ENCODE assay signal across 31 cellular contexts in the genomic region with DNA sequence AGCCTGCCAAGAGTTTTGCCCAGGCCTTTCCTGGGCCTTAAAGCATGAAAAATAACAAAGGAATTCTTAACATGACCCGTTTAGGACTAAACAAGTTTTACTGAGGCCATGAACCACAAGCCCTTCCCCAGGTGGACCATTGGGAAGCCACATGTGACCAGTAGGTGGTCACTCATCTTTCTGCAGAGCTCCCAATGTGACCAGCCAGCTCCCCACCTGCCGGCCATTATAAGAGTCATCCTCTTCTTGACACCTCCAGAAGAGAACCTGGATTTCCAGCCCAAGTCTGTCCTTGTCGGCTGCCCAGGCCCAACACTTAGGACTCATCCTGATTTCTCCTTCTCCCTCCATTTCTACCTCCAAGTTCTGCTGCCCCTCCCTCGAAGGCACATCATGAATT.
DNase-seq lines count a peak whose midpoint lies in the region; ATAC-seq, FAIRE-seq and TF ChIP-seq lines count a peak whose summit lies in the region.
"Had no signal": no experiment of that assay in that cellular context is flagged by ENCODE, and none has a peak within 500 bp of the region (broad histone marks: within the 10 kb centered on the region; RNA-seq: fewer than 3 reads in every experiment).

No MANE protein-coding gene starts in this region.

- H3K4me3 Mint-ChIP-seq in activated CD8-positive, alpha-beta T cell treated with anti-CD3 and anti-CD28 coated beads, Interleukin-2, amount 10 ng/mL, durations not matched to agents 7 days and 5 days, result no peak overlapping the region
- no peak overlapping the region for H3K4me3 Mint-ChIP-seq in activated CD8-positive, alpha-beta T cell treated with anti-CD3 and anti-CD28 coated beads for 36 hours
- no peak overlapping the region for H3K4me3 Mint-ChIP-seq in CD14-positive monocyte
- H3K4me3 Mint-ChIP-seq in activated B cell treated with CpG ODN at 0.5 μM for 24 hours, result no peak overlapping the region
- peak overlapping the region in 4 of 10 donors; percentile 7 to 69 (median 48) for H3K4me3 Mint-ChIP-seq in naive thymus-derived CD8-positive, alpha-beta T cell
- H3K4me3 Mint-ChIP-seq: T-helper 2 cell treated with Interferon-gamma antibody and Interleukin-4, amounts not matched to agents 5 μg/mL and 100 μg/mL, for 36 hours had no signal

- H3K9me3 ChIP-seq in spleen (no peaks in the 10 kb centered on the region), HepG2 (ENCODE audit: low read length) (no peaks in the 10 kb centered on the region)
- H3K9me3 ChIP-seq: A549, ascending aorta, BE2C, esophagus squamous epithelium, transverse colon had no signal

- H2AFZ ChIP-seq in HepG2 (ENCODE audit: low read length), result no peak overlapping the region

- TF ChIP-seq CTCF in activated CD8-positive, alpha-beta T cell treated with anti-CD3 and anti-CD28 coated beads for 36 hours (IDR thresholded peaks at IDR 0.05), result no peak
- TF ChIP-seq CTCF in CD14-positive monocyte (IDR thresholded peaks at IDR 0.05) (no peak), activated B cell treated with CpG ODN at 0.5 μM for 24 hours (IDR thresholded peaks at IDR 0.05) (no peak), spleen (IDR thresholded peaks at IDR 0.05 in 8 of 11, conservative IDR thresholded peaks at IDR 0.05 in 3 of 11) (no peak), HepG2 (CRISPR knock-in tag; IDR thresholded peaks at IDR 0.05) (no peak)

- H3K27ac ChIP-seq in spleen, result no peak overlapping the region
- no peak overlapping the region for H3K27ac ChIP-seq in HepG2 (ENCODE audit: extremely low read length, insufficient read depth, low read length)
- H3K27ac ChIP-seq: ascending aorta, esophagus squamous epithelium, transverse colon had no signal

- no peaks in the 10 kb centered on the region for H3K79me2 ChIP-seq in HepG2 (ENCODE audit: insufficient read depth, low read length)

- no peaks in the 10 kb centered on the region for H3K9me3 Mint-ChIP-seq in activated CD8-positive, alpha-beta T cell treated with anti-CD3 and anti-CD28 coated beads, Interleukin-2, amount 10 ng/mL, durations not matched to agents 7 days and 5 days (ENCODE audit: insufficient read depth)
- H3K9me3 Mint-ChIP-seq in activated CD8-positive, alpha-beta T cell treated with anti-CD3 and anti-CD28 coated beads for 36 hours, result no peaks in the 10 kb centered on the region
- no peaks in the 10 kb centered on the region for H3K9me3 Mint-ChIP-seq in CD14-positive monocyte
- no peaks in the 10 kb centered on the region for H3K9me3 Mint-ChIP-seq in activated B cell treated with CpG ODN at 0.5 μM for 24 hours
- no peaks in the 10 kb centered on the region for H3K9me3 Mint-ChIP-seq in naive thymus-derived CD8-positive, alpha-beta T cell
- H3K9me3 Mint-ChIP-seq: T-helper 2 cell treated with Interferon-gamma antibody and Interleukin-4, amounts not matched to agents 5 μg/mL and 100 μg/mL, for 36 hours had no signal

- ATAC-seq in activated CD8-positive, alpha-beta T cell treated with anti-CD3 and anti-CD28 coated beads, Interleukin-2, amount 10 ng/mL, durations not matched to agents 7 days and 5 days, result no peak
- no peak for ATAC-seq in activated CD8-positive, alpha-beta T cell treated with anti-CD3 and anti-CD28 coated beads for 36 hours
- ATAC-seq in activated B cell treated with CpG ODN at 0.5 μM for 24 hours (ENCODE audit: low read depth), result no peak
- no peak for ATAC-seq in naive thymus-derived CD8-positive, alpha-beta T cell
- no peak for ATAC-seq in HepG2
- ATAC-seq: A549, Right ventricle myocardium inferior, SK-N-SH treated with all-trans-retinoic acid at 6 μM for 48 hours had no signal

- H3K9ac ChIP-seq in HepG2 (ENCODE audit: insufficient read depth, low read depth, low read length), result no peak overlapping the region

- intact Hi-C loops in activated CD8-positive, alpha-beta T cell treated with anti-CD3 and anti-CD28 coated beads for 36 hours (cut with micrococcal nuclease), result no loop called here
- intact Hi-C loops in CD14-positive monocyte (cut with micrococcal nuclease), result loop anchor here in 1 of 2 donors (10.0 kb wide), 1 partner anchor 74 kb away; no protein-coding TSS in a partner anchor
- intact Hi-C loops in activated B cell treated with CpG ODN at 0.5 μM for 24 hours (cut with micrococcal nuclease), result no loop called here
- intact Hi-C loops in spleen (cut with DNase I; ENCODE audit: low total_unique reads), result no loop called here
- intact Hi-C loops in HepG2 (cut with micrococcal nuclease; ENCODE audit: unreplicated experiment), result no loop called here

- TF ChIP-seq RAD21 in HepG2 (CRISPR knock-in tag; IDR thresholded peaks at IDR 0.05), result no peak

- WGBS in spleen, 5 donors, result 91 to 95% (median 94%) methylated on average over 4 of the region's 4 CpGs
- 87% methylated on average over 4 of the region's 4 CpGs for WGBS in HepG2 (ENCODE audit: low lambda C conversion rate)

- H3K4me1 ChIP-seq in spleen (peaks cover 20 to 30% (median 28%) of the 10 kb centered on the region in 6 donors), HepG2 (ENCODE audit: insufficient read depth, low read length) (peaks cover 42% of the 10 kb centered on the region)
- H3K4me1 ChIP-seq: ascending aorta had no signal

- POLR2A ChIA-PET in activated CD8-positive, alpha-beta T cell treated with anti-CD3 and anti-CD28 coated beads, Interleukin-2, amount 10 ng/mL, durations not matched to agents 7 days and 5 days (lab: Charles Lee), result no interaction called here
- POLR2A ChIA-PET in activated CD8-positive, alpha-beta T cell treated with anti-CD3 and anti-CD28 coated beads for 36 hours (lab: Charles Lee), result no interaction called here
- POLR2A ChIA-PET in activated B cell treated with CpG ODN at 0.5 μM for 24 hours (lab: Charles Lee) (no interaction called here), HepG2 (lab: Yijun Ruan, JAX) (no interaction called here)
- POLR2A ChIA-PET in naive thymus-derived CD8-positive, alpha-beta T cell (lab: Charles Lee), result interaction anchor here (1.0 kb wide), 1 partner anchor 67 kb away, joined by 4 read pairs; no protein-coding TSS in a partner anchor

- H3K36me3 Mint-ChIP-seq in activated CD8-positive, alpha-beta T cell treated with anti-CD3 and anti-CD28 coated beads, Interleukin-2, amount 10 ng/mL, durations not matched to agents 7 days and 5 days (ENCODE audit: low read depth), result peaks cover 28% of the 10 kb centered on the region
- peaks cover 6% of the 10 kb centered on the region for H3K36me3 Mint-ChIP-seq in activated CD8-positive, alpha-beta T cell treated with anti-CD3 and anti-CD28 coated beads for 36 hours (ENCODE audit: low read depth)
- H3K36me3 Mint-ChIP-seq in CD14-positive monocyte (peaks cover 44 to 55% of the 10 kb centered on the region in 2 donors), activated B cell treated with CpG ODN at 0.5 μM for 24 hours (ENCODE audit: low read depth) (peaks cover 60% of the 10 kb centered on the region)
- H3K36me3 Mint-ChIP-seq in naive thymus-derived CD8-positive, alpha-beta T cell, result peaks cover 0 to 40% (median 5%) of the 10 kb centered on the region in 3 donors

- no peak for DNase-seq in activated CD8-positive, alpha-beta T cell treated with anti-CD3 and anti-CD28 coated beads, Interleukin-2, amount 10 ng/mL, durations not matched to agents 7 days and 5 days
- DNase-seq in activated CD8-positive, alpha-beta T cell treated with anti-CD3 and anti-CD28 coated beads for 36 hours, result no peak
- no peak for DNase-seq in CD14-positive monocyte (ENCODE audit: low spot score)
- no peak for DNase-seq in activated B cell treated with CpG ODN at 0.5 μM for 24 hours
- DNase-seq in naive thymus-derived CD8-positive, alpha-beta T cell, result no peak
- DNase-seq in stimulated activated naive CD4-positive, alpha-beta T cell treated with Interleukin-2 at 50 U/mL for 16 hours (lab: John Stamatoyannopoulos, UW), result no peak
- DNase-seq in spleen, result no peak
- no peak for DNase-seq in HepG2 (ENCODE audit: low spot score)
- DNase-seq: activated CD4-positive, alpha-beta T cell treated with anti-CD3 and anti-CD28 coated beads for 48 hours; BE2C; caudate nucleus; COR-L47; dermis blood vessel endothelial cell; DMS79; esophagus squamous epithelium; foreskin melanocyte; GDM1; NCI-H1048; NCI-H1694 treated with DMSO at 0.1 percent for 48 hours; NCI-H2171; NCI-H510A treated with DMSO at 0.1 percent for 48 hours; transverse colon had no signal

- TF ChIP-seq POLR2A in spleen (IDR thresholded peaks at IDR 0.05) (no peak), HepG2 (IDR thresholded peaks at IDR 0.05; ENCODE audit: insufficient read depth in 1 of 2, low read depth in 2 of 2, low read length in 2 of 2) (no peak)

- H3K4me3 ChIP-seq in spleen (no peak overlapping the region), HepG2 (replicated peaks in 1 of 3; ENCODE audit: insufficient read depth in 1 of 3, low read depth in 2 of 3, low read length in 3 of 3) (no peak overlapping the region)
- H3K4me3 ChIP-seq: A549, ascending aorta, esophagus squamous epithelium, lung, transverse colon had no signal

- H3K36me3 ChIP-seq in spleen, result peaks cover 0 to 50% (median 19%) of the 10 kb centered on the region in 6 donors
- peaks cover 2 to 10% of the 10 kb centered on the region in 2 experiments; a peak in 4 of 5 replicates for H3K36me3 ChIP-seq in HepG2 (replicated peaks in 1 of 2; ENCODE audit: control insufficient read depth in 1 of 2, insufficient read depth in 2 of 2, low read length in 2 of 2)
- H3K36me3 ChIP-seq: ascending aorta, BE2C had no signal

- H3K4me2 ChIP-seq in HepG2 (ENCODE audit: low read depth, low read length), result no peak overlapping the region
- H3K4me2 ChIP-seq: A549 had no signal

- TF ChIP-seq EP300 in HepG2 (IDR thresholded peaks at IDR 0.05; ENCODE audit: low read depth in 2 of 2, low read length in 2 of 2), result no peak
- TF ChIP-seq EP300 in HepG2 (CRISPR knock-in tag; IDR thresholded peaks at IDR 0.05; ENCODE audit: borderline replicate concordance), result no peak

- FAIRE-seq in HepG2 (lab: Jason Lieb, UNC), result no peak
- FAIRE-seq: A549, endometrium, GM19239, H1 had no signal

- H3K27me3 Mint-ChIP-seq in activated CD8-positive, alpha-beta T cell treated with anti-CD3 and anti-CD28 coated beads, Interleukin-2, amount 10 ng/mL, durations not matched to agents 7 days and 5 days (ENCODE audit: low read depth), result no peaks in the 10 kb centered on the region
- H3K27me3 Mint-ChIP-seq in activated CD8-positive, alpha-beta T cell treated with anti-CD3 and anti-CD28 coated beads for 36 hours, result no peaks in the 10 kb centered on the region
- H3K27me3 Mint-ChIP-seq in CD14-positive monocyte (ENCODE audit: low read depth in 3 of 3) (peaks cover 0 to 8% (median 5%) of the 10 kb centered on the region in 3 donors), activated B cell treated with CpG ODN at 0.5 μM for 24 hours (no peaks in the 10 kb centered on the region)
- no peaks in the 10 kb centered on the region for H3K27me3 Mint-ChIP-seq in naive thymus-derived CD8-positive, alpha-beta T cell

- no peaks in the 10 kb centered on the region for H4K20me1 ChIP-seq in HepG2 (ENCODE audit: insufficient read depth, low read length)

- in situ Hi-C loops in HepG2 (cut with HindIII; ENCODE audit: extremely low pct_ligation_motif_present, low pct_unique_long_range_greater_than_20kb), result no loop called here

- no peaks in the 10 kb centered on the region for H3K27me3 ChIP-seq in spleen (replicated peaks in 1 of 7)
- H3K27me3 ChIP-seq in HepG2 (ENCODE audit: control insufficient read depth in 1 of 2, insufficient read depth in 2 of 2, low read length in 2 of 2), result no peaks in the 10 kb centered on the region
- H3K27me3 ChIP-seq: ascending aorta, BE2C, esophagus squamous epithelium, transverse colon had no signal

- H3K4me1 Mint-ChIP-seq in activated CD8-positive, alpha-beta T cell treated with anti-CD3 and anti-CD28 coated beads, Interleukin-2, amount 10 ng/mL, durations not matched to agents 7 days and 5 days (ENCODE audit: low read depth), result peaks cover 32% of the 10 kb centered on the region
- H3K4me1 Mint-ChIP-seq in activated CD8-positive, alpha-beta T cell treated with anti-CD3 and anti-CD28 coated beads for 36 hours (ENCODE audit: low read depth), result peaks cover 22% of the 10 kb centered on the region
- H3K4me1 Mint-ChIP-seq in CD14-positive monocyte (peaks cover 27% of the 10 kb centered on the region), activated B cell treated with CpG ODN at 0.5 μM for 24 hours (peaks cover 26% of the 10 kb centered on the region)
- peaks cover 31 to 59% (median 39%) of the 10 kb centered on the region in 4 donors for H3K4me1 Mint-ChIP-seq in naive thymus-derived CD8-positive, alpha-beta T cell

- CTCF ChIA-PET in activated CD8-positive, alpha-beta T cell treated with anti-CD3 and anti-CD28 coated beads, Interleukin-2, amount 10 ng/mL, durations not matched to agents 7 days and 5 days (lab: Charles Lee), result interaction anchor here (1.1 kb wide), 1 partner anchor 40 kb away, joined by 4 read pairs; no protein-coding TSS in a partner anchor
- CTCF ChIA-PET in activated CD8-positive, alpha-beta T cell treated with anti-CD3 and anti-CD28 coated beads for 36 hours (lab: Charles Lee), result no interaction called here
- CTCF ChIA-PET in activated B cell treated with CpG ODN at 0.5 μM for 24 hours (lab: Charles Lee) (no interaction called here), HepG2 (lab: Yijun Ruan, JAX; ENCODE audit: low intra/inter-chr PET ratio, low total read pairs) (no interaction called here)

- peak overlapping the region; percentile 6 for H3K27ac Mint-ChIP-seq in activated CD8-positive, alpha-beta T cell treated with anti-CD3 and anti-CD28 coated beads, Interleukin-2, amount 10 ng/mL, durations not matched to agents 7 days and 5 days
- H3K27ac Mint-ChIP-seq in activated CD8-positive, alpha-beta T cell treated with anti-CD3 and anti-CD28 coated beads for 36 hours, result no peak overlapping the region
- peak overlapping the region in 4 of 7 donors; percentile 9 to 56 (median 34) for H3K27ac Mint-ChIP-seq in CD14-positive monocyte
- H3K27ac Mint-ChIP-seq in activated B cell treated with CpG ODN at 0.5 μM for 24 hours, result peak overlapping the region; percentile 31
- H3K27ac Mint-ChIP-seq in naive thymus-derived CD8-positive, alpha-beta T cell, result peak overlapping the region in 9 of 10 donors; percentile 29 to 92 (median 60)

- no TSS peak for BruUV-seq in HepG2 (replicated peaks; lab: Mats Ljungman, UMichigan)
